Comparison of ENCODE assay signal across 1 cellular context in genomic region chr2:88828397-88829137, GRCh38.
TF ChIP-seq lines count a peak whose summit lies in the region.

No MANE protein-coding gene starts in this region.

TF ChIP-seq in HepG2, 621 proteins besides CTCF, POLR2A, EP300 and RAD21 (continued from another document):
- TF ChIP-seq, protein P1, sequence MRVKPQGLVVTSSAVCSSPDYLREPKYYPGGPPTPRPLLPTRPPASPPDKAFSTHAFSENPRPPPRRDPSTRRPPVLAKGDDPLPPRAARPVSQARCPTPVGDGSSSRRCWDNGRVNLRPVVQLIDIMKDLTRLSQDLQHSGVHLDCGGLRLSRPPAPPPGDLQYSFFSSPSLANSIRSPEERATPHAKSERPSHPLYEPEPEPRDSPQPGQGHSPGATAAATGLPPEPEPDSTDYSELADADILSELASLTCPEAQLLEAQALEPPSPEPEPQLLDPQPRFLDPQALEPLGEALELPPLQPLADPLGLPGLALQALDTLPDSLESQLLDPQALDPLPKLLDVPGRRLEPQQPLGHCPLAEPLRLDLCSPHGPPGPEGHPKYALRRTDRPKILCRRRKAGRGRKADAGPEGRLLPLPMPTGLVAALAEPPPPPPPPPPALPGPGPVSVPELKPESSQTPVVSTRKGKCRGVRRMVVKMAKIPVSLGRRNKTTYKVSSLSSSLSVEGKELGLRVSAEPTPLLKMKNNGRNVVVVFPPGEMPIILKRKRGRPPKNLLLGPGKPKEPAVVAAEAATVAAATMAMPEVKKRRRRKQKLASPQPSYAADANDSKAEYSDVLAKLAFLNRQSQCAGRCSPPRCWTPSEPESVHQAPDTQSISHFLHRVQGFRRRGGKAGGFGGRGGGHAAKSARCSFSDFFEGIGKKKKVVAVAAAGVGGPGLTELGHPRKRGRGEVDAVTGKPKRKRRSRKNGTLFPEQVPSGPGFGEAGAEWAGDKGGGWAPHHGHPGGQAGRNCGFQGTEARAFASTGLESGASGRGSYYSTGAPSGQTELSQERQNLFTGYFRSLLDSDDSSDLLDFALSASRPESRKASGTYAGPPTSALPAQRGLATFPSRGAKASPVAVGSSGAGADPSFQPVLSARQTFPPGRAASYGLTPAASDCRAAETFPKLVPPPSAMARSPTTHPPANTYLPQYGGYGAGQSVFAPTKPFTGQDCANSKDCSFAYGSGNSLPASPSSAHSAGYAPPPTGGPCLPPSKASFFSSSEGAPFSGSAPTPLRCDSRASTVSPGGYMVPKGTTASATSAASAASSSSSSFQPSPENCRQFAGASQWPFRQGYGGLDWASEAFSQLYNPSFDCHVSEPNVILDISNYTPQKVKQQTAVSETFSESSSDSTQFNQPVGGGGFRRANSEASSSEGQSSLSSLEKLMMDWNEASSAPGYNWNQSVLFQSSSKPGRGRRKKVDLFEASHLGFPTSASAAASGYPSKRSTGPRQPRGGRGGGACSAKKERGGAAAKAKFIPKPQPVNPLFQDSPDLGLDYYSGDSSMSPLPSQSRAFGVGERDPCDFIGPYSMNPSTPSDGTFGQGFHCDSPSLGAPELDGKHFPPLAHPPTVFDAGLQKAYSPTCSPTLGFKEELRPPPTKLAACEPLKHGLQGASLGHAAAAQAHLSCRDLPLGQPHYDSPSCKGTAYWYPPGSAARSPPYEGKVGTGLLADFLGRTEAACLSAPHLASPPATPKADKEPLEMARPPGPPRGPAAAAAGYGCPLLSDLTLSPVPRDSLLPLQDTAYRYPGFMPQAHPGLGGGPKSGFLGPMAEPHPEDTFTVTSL (CRISPR knock-in tag; IDR thresholded peaks at IDR 0.05; ENCODE audit: borderline replicate concordance) = no peak
- TF ChIP-seq CREM (IDR thresholded peaks at IDR 0.05) (no peak), CREM (CRISPR knock-in tag; IDR thresholded peaks at IDR 0.05) (no peak)
- TF ChIP-seq, protein P2, sequence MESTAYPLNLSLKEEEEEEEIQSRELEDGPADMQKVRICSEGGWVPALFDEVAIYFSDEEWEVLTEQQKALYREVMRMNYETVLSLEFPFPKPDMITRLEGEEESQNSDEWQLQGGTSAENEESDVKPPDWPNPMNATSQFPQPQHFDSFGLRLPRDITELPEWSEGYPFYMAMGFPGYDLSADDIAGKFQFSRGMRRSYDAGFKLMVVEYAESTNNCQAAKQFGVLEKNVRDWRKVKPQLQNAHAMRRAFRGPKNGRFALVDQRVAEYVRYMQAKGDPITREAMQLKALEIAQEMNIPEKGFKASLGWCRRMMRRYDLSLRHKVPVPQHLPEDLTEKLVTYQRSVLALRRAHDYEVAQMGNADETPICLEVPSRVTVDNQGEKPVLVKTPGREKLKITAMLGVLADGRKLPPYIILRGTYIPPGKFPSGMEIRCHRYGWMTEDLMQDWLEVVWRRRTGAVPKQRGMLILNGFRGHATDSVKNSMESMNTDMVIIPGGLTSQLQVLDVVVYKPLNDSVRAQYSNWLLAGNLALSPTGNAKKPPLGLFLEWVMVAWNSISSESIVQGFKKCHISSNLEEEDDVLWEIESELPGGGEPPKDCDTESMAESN (CRISPR knock-in tag; conservative IDR thresholded peaks at IDR 0.05) = no peak
TF ChIP-seq in HepG2: peak in this region for 0.
